24 cellular contexts compared by ENCODE assay signal in genomic region chr17:56110463-56111138, GRCh38. TPM values are rescaled to one million over a fixed set of nuclear protein-coding genes. Genes with fewer than 3 reads are reported as not detected.
DNase-seq lines count a peak whose midpoint lies in the region; ATAC-seq and TF ChIP-seq lines count a peak whose summit lies in the region.
"Had no signal": no experiment of that assay in that cellular context is flagged by ENCODE, and none has a peak within 500 bp of the region (broad histone marks: within the 10 kb centered on the region; RNA-seq: fewer than 3 reads in every experiment).

No MANE protein-coding gene starts in this region.

- H3K36me3 ChIP-seq in colonic mucosa: no peaks in the 10 kb centered on the region
- H3K36me3 ChIP-seq: BE2C, ovary, thyroid gland, WERI-Rb-1 had no signal

- H3K4me1 ChIP-seq in colonic mucosa: no peaks in the 10 kb centered on the region
- H3K4me1 ChIP-seq: BE2C, thyroid gland had no signal

- ATAC-seq in GM18519 (IDR thresholded peaks at IDR 0.05; ENCODE audit: low FRiP score, unreplicated experiment): no peak
- ATAC-seq in GM19023 (IDR thresholded peaks at IDR 0.05; ENCODE audit: unreplicated experiment): no peak

- H3K4me3 ChIP-seq in colonic mucosa: no peak overlapping the region
- H3K4me3 ChIP-seq: coronary artery, GM23248, ovary, SK-N-MC, thyroid gland had no signal

- intact Hi-C loops in colonic mucosa (cut with DNase I): no loop called here

- H3K27ac ChIP-seq in colonic mucosa: peak overlapping the region; percentile 47
- H3K27ac ChIP-seq: coronary artery, GM23248, HL-60, ovary, SK-N-MC, thyroid gland, WERI-Rb-1 had no signal

- no peaks in the 10 kb centered on the region for H3K27me3 ChIP-seq in colonic mucosa
- H3K27me3 ChIP-seq: BE2C, ovary, thyroid gland had no signal

- peak; percentile 33 to 82 for DNase-seq in NCI-H524 (lab: John Stamatoyannopoulos, UW)
- no peak for DNase-seq in NCI-H524 treated with DMSO at 0.1 percent for 48 hours (lab: John Stamatoyannopoulos, UW)
- peak; percentile 79 for DNase-seq in colonic mucosa
- DNase-seq in mucosa of gallbladder (ENCODE audit: low spot score): peak; percentile 85
- DNase-seq in ureter (ENCODE audit: low spot score): peak; percentile 80
- DNase-seq in activated naive CD4-positive, alpha-beta T cell (lab: John Stamatoyannopoulos, UW): no peak
- DNase-seq: activated CD4-positive, alpha-beta T cell treated with anti-CD3 and anti-CD28 coated beads, Interleukin-2, amount 50 U/mL, for 1 hour; activated CD8-positive, alpha-beta memory T cell treated with anti-CD3 and anti-CD28 coated beads, Interleukin-2, amount 50 U/mL, for 48 hours; BE2C; GM23248; head of caudate nucleus; immature natural killer cell; naive B cell; NCI-H146; ovary; stimulated activated CD4-positive, alpha-beta T cell treated with anti-CD3 and anti-CD28 coated beads, Interleukin-2, amount 100 ng/mL, for 24 hours; stimulated activated naive CD4-positive, alpha-beta T cell; thyroid gland; WERI-Rb-1 had no signal

- no peaks in the 10 kb centered on the region for H3K9me3 ChIP-seq in colonic mucosa
- H3K9me3 ChIP-seq: BE2C, ovary, thyroid gland had no signal

- H3K9ac ChIP-seq in colonic mucosa (ENCODE audit: low read depth in 2 of 2, low read length in 2 of 2): no peak overlapping the region
- H3K9ac ChIP-seq: GM23248 had no signal

- no peak for TF ChIP-seq CTCF in colonic mucosa (IDR thresholded peaks at IDR 0.05)

RNA-seq across cellular contexts. Expression of gene ANKFN1, which starts 42.7 kb away (rescaled TPM):
- total RNA-seq in colonic mucosa (under 1 TPM; 0.52 to 0.58 TPM), mucosa of gallbladder (1.3 TPM), ureter (33.9 TPM)

Comparison
In these comparisons a context has a peak if more than half of its experiments do, and no peak if none do; other contexts are left out.
1. DNase-seq: peak in NCI-H524 (2 of 2), colonic mucosa (single experiment), mucosa of gallbladder (single experiment) and ureter (single experiment); none in NCI-H524 treated with DMSO at 0.1 percent for 48 hours (single experiment) and activated naive CD4-positive, alpha-beta T cell (0 of 4).
2. RNA of gene ANKFN1, which starts 42.7 kb away (total RNA-seq): 33.9 TPM in ureter (single experiment); 1.3 TPM in mucosa of gallbladder (single experiment) and 0.52 to 0.58 TPM in colonic mucosa; every median in the first group is over 10 times any median in the second.